Comparison of ENCODE assay signal across 8 cellular contexts in genomic region chr1:26959722-26960624, GRCh38. TPM values are rescaled to one million over a fixed set of nuclear protein-coding genes. Genes with fewer than 3 reads are reported as not detected.
DNase-seq lines count a peak whose midpoint lies in the region; ATAC-seq and TF ChIP-seq lines count a peak whose summit lies in the region.

A gene with protein sequence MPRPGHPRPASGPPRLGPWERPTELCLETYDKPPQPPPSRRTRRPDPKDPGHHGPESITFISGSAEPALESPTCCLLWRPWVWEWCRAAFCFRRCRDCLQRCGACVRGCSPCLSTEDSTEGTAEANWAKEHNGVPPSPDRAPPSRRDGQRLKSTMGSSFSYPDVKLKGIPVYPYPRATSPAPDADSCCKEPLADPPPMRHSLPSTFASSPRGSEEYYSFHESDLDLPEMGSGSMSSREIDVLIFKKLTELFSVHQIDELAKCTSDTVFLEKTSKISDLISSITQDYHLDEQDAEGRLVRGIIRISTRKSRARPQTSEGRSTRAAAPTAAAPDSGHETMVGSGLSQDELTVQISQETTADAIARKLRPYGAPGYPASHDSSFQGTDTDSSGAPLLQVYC (minus strand): TSS chr1:26960468. CDS start chr1:26952380, 8,088 bp downstream.

- dilution Hi-C loops in IMR-90 (cut with HindIII; ENCODE audit: low sequenced_read_pairs, unreplicated experiment), result no loop called here

- POLR2A ChIA-PET in IMR-90 (lab: Charles Lee; ENCODE audit: unreplicated experiment), result no interaction called here

- H3K23ac ChIP-seq in IMR-90 (ENCODE audit: low read depth, low read length), result peak within 1 kb of the TSS; percentile 63

- H3K9me3 ChIP-seq in IMR-90 (ENCODE audit: control insufficient read depth, insufficient read depth, low read length) (peaks cover 7% of the 10 kb centered on the region), lung (ENCODE audit: control insufficient read depth in 2 of 2, insufficient read depth in 1 of 2, low read length in 1 of 2) (peaks cover 2 to 3% of the 10 kb centered on the region in 2 donors)

- H3K4me1 ChIP-seq in IMR-90 (ENCODE audit: control insufficient read depth, insufficient read depth, low read length) (peaks cover 21% of the 10 kb centered on the region), lung (ENCODE audit: control insufficient read depth in 2 of 2, insufficient read depth in 2 of 2, low read length in 2 of 2) (peaks cover 0 to 4% of the 10 kb centered on the region in 2 donors)

- peak within 1 kb of the TSS; percentile 18; the same call in 1 of the 2 replicates for H4K5ac ChIP-seq in IMR-90 (ENCODE audit: low read depth, low read length)

- no peak within 1 kb of the TSS for H3K56ac ChIP-seq in IMR-90 (ENCODE audit: extremely low read depth, insufficient read depth, low read length)

- no peak for TF ChIP-seq RAD21 in IMR-90 (IDR thresholded peaks at IDR 0.05; ENCODE audit: low read length)

- H3K27ac Mint-ChIP-seq in central memory CD8-positive, alpha-beta T cell (ENCODE audit: low read depth), result no peak within 1 kb of the TSS
- peak within 1 kb of the TSS; percentile 54 for H3K27ac Mint-ChIP-seq in stimulated activated naive CD8-positive, alpha-beta T cell treated with anti-CD3 and anti-CD28 coated beads, Interleukin-15, Interleukin-2, amounts not matched to agents 100 ng/mL and 50 ng/mL, for 24 hours

- peaks cover 7% of the 10 kb centered on the region for H3K4me1 Mint-ChIP-seq in central memory CD8-positive, alpha-beta T cell
- H3K4me1 Mint-ChIP-seq in stimulated activated naive CD8-positive, alpha-beta T cell treated with anti-CD3 and anti-CD28 coated beads, Interleukin-15, Interleukin-2, amounts not matched to agents 100 ng/mL and 50 ng/mL, for 24 hours (ENCODE audit: low read depth), result peaks cover 5% of the 10 kb centered on the region

- CTCF ChIA-PET in IMR-90 (lab: Yijun Ruan, JAX), result no interaction called here

- ATAC-seq in IMR-90 (ENCODE audit: low read depth), result peak; percentile 4; the same call in 1 of the 2 replicates
- peak; percentile 81 for ATAC-seq in central memory CD8-positive, alpha-beta T cell (replicated peaks; ENCODE audit: extremely low read depth, poor library complexity, severe bottlenecking)
- ATAC-seq in lung (ENCODE audit: insufficient read depth, low FRiP score), result peak; percentile 91
- ATAC-seq in HG03108 (IDR thresholded peaks at IDR 0.05; ENCODE audit: unreplicated experiment), result no peak

- BruUV-seq in IMR-90 (replicated peaks; lab: Mats Ljungman, UMichigan), result no TSS peak

- H4K91ac ChIP-seq in IMR-90 (ENCODE audit: insufficient read depth, low read depth, low read length), result peak within 1 kb of the TSS; percentile 5; the same call in 1 of the 2 replicates

- TF ChIP-seq POLR2A in IMR-90 (IDR thresholded peaks at IDR 0.05; ENCODE audit: low read depth, low read length), result no peak

- peak within 1 kb of the TSS; percentile 73 for H2AK9ac ChIP-seq in IMR-90 (replicated peaks; ENCODE audit: low read depth, low read length, poor library complexity)

- peak within 1 kb of the TSS; percentile 69; the same call in 1 of the 3 replicates for H2BK15ac ChIP-seq in IMR-90 (ENCODE audit: low read depth, low read length)

- H4K8ac ChIP-seq in IMR-90 (ENCODE audit: low read depth in 2 of 2, low read length in 2 of 2), result peak within 1 kb of the TSS in 1 of 2 experiments; percentile 66; a peak in 1 of 4 replicates

- peak within 1 kb of the TSS; percentile 75 for H2BK20ac ChIP-seq in IMR-90 (ENCODE audit: low read depth, low read length)

- WGBS in IMR-90 (ENCODE audit: extremely low coverage in 2 of 2, insufficient read length in 1 of 2), 2 experiments, result 9% methylated on average over 28 of the region's 86 CpGs; no CpG with 5 or more reads in 1 of the 2 experiments
- WGBS in lung, 2 donors, result 1 to 2% methylated on average over 79 to 86 of the region's 86 CpGs

- no peaks in the 10 kb centered on the region for H3K36me3 ChIP-seq in IMR-90 (ENCODE audit: control insufficient read depth, insufficient read depth, low read length)
- no peaks in the 10 kb centered on the region for H3K36me3 ChIP-seq in lung (ENCODE audit: control insufficient read depth in 2 of 2, insufficient read depth in 2 of 2, low read length in 2 of 2)

- peaks cover 10% of the 10 kb centered on the region for H3K9me1 ChIP-seq in IMR-90 (ENCODE audit: insufficient read depth, low read length)

- no peaks in the 10 kb centered on the region for H3K9me3 Mint-ChIP-seq in central memory CD8-positive, alpha-beta T cell
- H3K9me3 Mint-ChIP-seq in stimulated activated naive CD8-positive, alpha-beta T cell treated with anti-CD3 and anti-CD28 coated beads, Interleukin-15, Interleukin-2, amounts not matched to agents 100 ng/mL and 50 ng/mL, for 24 hours, result no peaks in the 10 kb centered on the region

- H2BK120ac ChIP-seq in IMR-90 (ENCODE audit: low read depth, low read length), result peak within 1 kb of the TSS; percentile 78

- peak within 1 kb of the TSS; percentile 72 for H2BK5ac ChIP-seq in IMR-90 (ENCODE audit: low read depth, low read length, poor library complexity, severe bottlenecking)

- peak within 1 kb of the TSS; percentile 89 for H2AFZ ChIP-seq in IMR-90 (replicated peaks; ENCODE audit: low read length, poor library complexity)

- peak within 1 kb of the TSS; percentile 17 for H3K14ac ChIP-seq in IMR-90 (replicated peaks; ENCODE audit: low read depth, low read length)

- H3K4ac ChIP-seq in IMR-90 (ENCODE audit: low read depth, low read length), result peak within 1 kb of the TSS; percentile 84

- in situ Hi-C loops in IMR-90 (cut with MboI; ENCODE audit: low sequenced_read_pairs), result loop anchor here (5.0 kb wide), 1 partner anchor 137 kb away; no protein-coding TSS in a partner anchor

- H3K36me3 Mint-ChIP-seq in central memory CD8-positive, alpha-beta T cell (ENCODE audit: insufficient read depth), result no peaks in the 10 kb centered on the region
- no peaks in the 10 kb centered on the region for H3K36me3 Mint-ChIP-seq in stimulated activated naive CD8-positive, alpha-beta T cell treated with anti-CD3 and anti-CD28 coated beads, Interleukin-15, Interleukin-2, amounts not matched to agents 100 ng/mL and 50 ng/mL, for 24 hours (ENCODE audit: low read depth)

- H3K27me3 Mint-ChIP-seq in central memory CD8-positive, alpha-beta T cell, result peaks cover 36% of the 10 kb centered on the region
- H3K27me3 Mint-ChIP-seq in stimulated activated naive CD8-positive, alpha-beta T cell treated with anti-CD3 and anti-CD28 coated beads, Interleukin-15, Interleukin-2, amounts not matched to agents 100 ng/mL and 50 ng/mL, for 24 hours, result peaks cover 44% of the 10 kb centered on the region

- H3K18ac ChIP-seq in IMR-90 (ENCODE audit: low read depth, low read length), result peak within 1 kb of the TSS; percentile 74; the same call in 1 of the 2 replicates

- peak within 1 kb of the TSS; percentile 81 for H3K4me3 Mint-ChIP-seq in central memory CD8-positive, alpha-beta T cell
- H3K4me3 Mint-ChIP-seq in stimulated activated naive CD8-positive, alpha-beta T cell treated with anti-CD3 and anti-CD28 coated beads, Interleukin-15, Interleukin-2, amounts not matched to agents 100 ng/mL and 50 ng/mL, for 24 hours, result peak within 1 kb of the TSS; percentile 77

- H3K27me3 ChIP-seq in IMR-90 (ENCODE audit: control insufficient read depth, insufficient read depth, low read length) (peaks cover 11% of the 10 kb centered on the region), lung (ENCODE audit: control insufficient read depth, insufficient read depth) (no peaks in the 10 kb centered on the region)

- TF ChIP-seq CTCF in IMR-90 (conservative IDR thresholded peaks at IDR 0.05; ENCODE audit: low read depth, low read length) (no peak), VCaP (conservative IDR thresholded peaks at IDR 0.05) (peak; percentile 55), lung (IDR thresholded peaks at IDR 0.05; ENCODE audit: control extremely low read depth, extremely low read depth) (no peak)

- DNase-seq in IMR-90 (no peak), lung (ENCODE audit: low spot score) (peak; percentile 79), OCI-M2 (lab: John Stamatoyannopoulos, UW; ENCODE audit: unreplicated experiment) (no peak), GM19240 (ENCODE audit: insufficient read length, low spot score) (no peak)
- DNase-seq in central memory CD8-positive, alpha-beta T cell (ENCODE audit: low spot score in 2 of 2), result peak; percentile 21 to 23

- peaks cover 3% of the 10 kb centered on the region; the same call in 1 of the 2 replicates for H4K20me1 ChIP-seq in IMR-90 (ENCODE audit: insufficient read depth, low read length)

- peak within 1 kb of the TSS; percentile 30; the same call in 1 of the 2 replicates for H3K4me2 ChIP-seq in IMR-90 (ENCODE audit: low read depth, low read length)

- H3K4me3 ChIP-seq in IMR-90 (ENCODE audit: insufficient read depth, low read depth, low read length) (peak within 1 kb of the TSS; percentile 8; the same call in 1 of the 2 replicates), lung (peak within 1 kb of the TSS; percentile 65)

- H2AK5ac ChIP-seq in IMR-90 (ENCODE audit: low read depth, low read length), result peak within 1 kb of the TSS; percentile 97

- no peak within 1 kb of the TSS for H3K9ac ChIP-seq in IMR-90 (ENCODE audit: low read depth, low read length)

- peak within 1 kb of the TSS; percentile 50; the same call in 1 of the 2 replicates for H3K27ac ChIP-seq in IMR-90 (ENCODE audit: insufficient read depth, low read length)
- H3K27ac ChIP-seq in VCaP, result peak within 1 kb of the TSS; percentile 89
- peak within 1 kb of the TSS in 1 of 2 donors; percentile 72 for H3K27ac ChIP-seq in lung (ENCODE audit: low read depth in 1 of 2, low read length in 1 of 2)

- H3K79me1 ChIP-seq in IMR-90 (ENCODE audit: low read depth in 1 of 2, low read length in 2 of 2), result no peaks in the 10 kb centered on the region

- intact Hi-C loops in IMR-90 (cut with micrococcal nuclease), result no loop called here

TF ChIP-seq in IMR-90, 13 proteins besides CTCF, POLR2A, EP300 and RAD21 (continues in another document):
- TF ChIP-seq MAFK (IDR thresholded peaks at IDR 0.05; ENCODE audit: low read depth, low read length), result no peak
- TF ChIP-seq MXI1 (IDR thresholded peaks at IDR 0.05; ENCODE audit: borderline replicate concordance, low read depth, low read length), result no peak
- no peak for TF ChIP-seq MAZ (IDR thresholded peaks at IDR 0.05; ENCODE audit: borderline replicate concordance, low read depth, low read length)
- TF ChIP-seq CHD1 (IDR thresholded peaks at IDR 0.05; ENCODE audit: low read depth, low read length), result no peak
- TF ChIP-seq, protein P1, sequence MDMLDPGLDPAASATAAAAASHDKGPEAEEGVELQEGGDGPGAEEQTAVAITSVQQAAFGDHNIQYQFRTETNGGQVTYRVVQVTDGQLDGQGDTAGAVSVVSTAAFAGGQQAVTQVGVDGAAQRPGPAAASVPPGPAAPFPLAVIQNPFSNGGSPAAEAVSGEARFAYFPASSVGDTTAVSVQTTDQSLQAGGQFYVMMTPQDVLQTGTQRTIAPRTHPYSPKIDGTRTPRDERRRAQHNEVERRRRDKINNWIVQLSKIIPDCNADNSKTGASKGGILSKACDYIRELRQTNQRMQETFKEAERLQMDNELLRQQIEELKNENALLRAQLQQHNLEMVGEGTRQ (IDR thresholded peaks at IDR 0.05; ENCODE audit: low read depth, low read length), result no peak

RNA-seq across cellular contexts. Expression of the gene that starts here (rescaled TPM):
- total RNA-seq in IMR-90 (2012; rRNA removed) (not detected in 2 replicates), lung (1 to 10 TPM; 6.6 to 9.3 TPM)
- polyA plus RNA-seq in IMR-90 (2012; rRNA removed) (not detected in 2 replicates), lung (10 to 100 TPM in 1 of 2 donors, 1 to 10 TPM in 1; 8.3 to 12.5 TPM)
- not detected in 2 replicates for polyA plus RNA-seq in IMR-90 (2012; cell fraction: cytosol; rRNA removed)
- 0.07 TPM in 1 of 2 replicates, not detected in the other for polyA plus RNA-seq in IMR-90 (2012; cell fraction: nucleus; rRNA removed; ENCODE audit: low replicate concordance)

Comparison
In these comparisons a context has a peak if more than half of its experiments do, and no peak if none do; other contexts are left out.
1. RNA of the gene that starts here (polyA plus RNA-seq): 8.3 to 12.5 TPM in lung; 0.07 TPM in IMR-90; every median in the first group is over 4 times any median in the second.
2. Peak in ATAC-seq, H3K4me3 ChIP-seq, H3K27ac ChIP-seq and H3K4me2 ChIP-seq in IMR-90; RNA of the gene not detected or under 1 TPM.
3. DNase-seq: peak in central memory CD8-positive, alpha-beta T cell (2 of 2) and lung (single experiment); none in IMR-90 (single experiment), OCI-M2 (single experiment) and GM19240 (single experiment).